Comparison of ENCODE assay signal across 8 cellular contexts in genomic region chr1:36149237-36149972, GRCh38. TPM values are rescaled to one million over a fixed set of nuclear protein-coding genes. Genes with fewer than 3 reads are reported as not detected.
DNase-seq lines count a peak whose midpoint lies in the region; ATAC-seq and TF ChIP-seq lines count a peak whose summit lies in the region.

TSS of gene TRAPPC3 (minus strand) at chr1:36149486. CDS start at chr1:36149378, 108 bp downstream.

- CTCF ChIA-PET in naive thymus-derived CD4-positive, alpha-beta T cell (lab: Charles Lee), result interaction anchor here (0.6 to 4.5 kb wide), 20 partner anchors 12 to 220 kb away, joined by 3 to 165 read pairs (median 4); partner anchors contain the start of gene THRAP3

- intact Hi-C loops in naive thymus-derived CD4-positive, alpha-beta T cell (cut with micrococcal nuclease), result loop anchor here (1.0 kb wide), 16 partner anchors 8 to 315 kb away; partner anchors contain the start of genes ADPRS (in 2 of the 2), MRPS15 (in 2 of the 2), THRAP3 (in 2 of the 2) and AGO1 (in 1 of the 2)

- H3K27me3 ChIP-seq in naive thymus-derived CD4-positive, alpha-beta T cell (ENCODE audit: control insufficient read depth in 2 of 2, insufficient read depth in 2 of 2, low read length in 2 of 2), result no peaks in the 10 kb centered on the region

- H3K4me3 ChIP-seq in naive thymus-derived CD4-positive, alpha-beta T cell (ENCODE audit: low read length), result peak within 1 kb of the TSS; percentile 95

- peaks cover 0 to 10% (median 0%) of the 10 kb centered on the region in 5 donors for H3K36me3 Mint-ChIP-seq in naive thymus-derived CD4-positive, alpha-beta T cell
- peaks cover 9 to 11% of the 10 kb centered on the region in 2 donors for H3K36me3 Mint-ChIP-seq in stimulated activated naive B cell treated with anti-CD40 and anti-IgM and Interleukin-4, amounts not matched to agents 10 μg/mL and 1 μg/mL and 100 μg/mL, for 72 hours

- peak within 1 kb of the TSS; percentile 91 for H3K27ac ChIP-seq in naive thymus-derived CD4-positive, alpha-beta T cell (ENCODE audit: low read depth, low read length)

- H3K36me3 ChIP-seq in naive thymus-derived CD4-positive, alpha-beta T cell (ENCODE audit: control insufficient read depth in 2 of 3, insufficient read depth in 3 of 3, low read length in 3 of 3), result peaks cover 0 to 5% (median 0%) of the 10 kb centered on the region in 3 experiments

- H3K4me1 ChIP-seq in naive thymus-derived CD4-positive, alpha-beta T cell (ENCODE audit: control insufficient read depth in 2 of 2, insufficient read depth in 2 of 2, low read length in 2 of 2), result peaks cover 35 to 52% of the 10 kb centered on the region in 2 donors

- H3K27me3 Mint-ChIP-seq in naive thymus-derived CD4-positive, alpha-beta T cell, result no peaks in the 10 kb centered on the region
- no peaks in the 10 kb centered on the region for H3K27me3 Mint-ChIP-seq in stimulated activated naive B cell treated with anti-CD40 and anti-IgM and Interleukin-4, amounts not matched to agents 10 μg/mL and 1 μg/mL and 100 μg/mL, for 72 hours

- H3K4me3 Mint-ChIP-seq in naive thymus-derived CD4-positive, alpha-beta T cell, result peak within 1 kb of the TSS; percentile 90 to 100 (median 98)
- peak within 1 kb of the TSS; percentile 99 to 100 for H3K4me3 Mint-ChIP-seq in stimulated activated naive B cell treated with anti-CD40 and anti-IgM and Interleukin-4, amounts not matched to agents 10 μg/mL and 1 μg/mL and 100 μg/mL, for 72 hours

- TF ChIP-seq CTCF in LNCAP (IDR thresholded peaks at IDR 0.05), result peak; percentile 96

- peaks cover 48 to 84% (median 66%) of the 10 kb centered on the region in 7 donors for H3K4me1 Mint-ChIP-seq in naive thymus-derived CD4-positive, alpha-beta T cell
- peaks cover 45 to 63% of the 10 kb centered on the region in 2 donors for H3K4me1 Mint-ChIP-seq in stimulated activated naive B cell treated with anti-CD40 and anti-IgM and Interleukin-4, amounts not matched to agents 10 μg/mL and 1 μg/mL and 100 μg/mL, for 72 hours

- no peaks in the 10 kb centered on the region for H3K9me3 Mint-ChIP-seq in naive thymus-derived CD4-positive, alpha-beta T cell
- H3K9me3 Mint-ChIP-seq in stimulated activated naive B cell treated with anti-CD40 and anti-IgM and Interleukin-4, amounts not matched to agents 10 μg/mL and 1 μg/mL and 100 μg/mL, for 72 hours, result no peaks in the 10 kb centered on the region

- POLR2A ChIA-PET in naive thymus-derived CD4-positive, alpha-beta T cell (lab: Charles Lee), result interaction anchor here (0.6 to 10.6 kb wide), 12 partner anchors 8 to 1324 kb away, joined by 3 to 272 read pairs (median 4); partner anchors contain the start of genes AGO3 and THRAP3

- H3K9me3 ChIP-seq in naive thymus-derived CD4-positive, alpha-beta T cell (ENCODE audit: control insufficient read depth in 2 of 3, low read length in 3 of 3), result no peaks in the 10 kb centered on the region

- peak; percentile 100 for DNase-seq in ELR (ENCODE audit: low read depth)
- peak; percentile 97 for DNase-seq in GOT3 (lab: John Stamatoyannopoulos, UW)
- DNase-seq in RPMI8226, result peak; percentile 100
- DNase-seq in activated T-helper 1 cell treated with anti-CD3 and anti-CD28 coated beads, Interleukin-2, amount 50 U/mL, for 16 hours (ENCODE audit: low read depth in 1 of 2, low spot score in 1 of 2), result peak; percentile 98 to 99
- DNase-seq in fibroblast of gingiva (ENCODE audit: low read depth), result peak; percentile 100
- DNase-seq in naive thymus-derived CD4-positive, alpha-beta T cell, result peak; percentile 96 to 100 (median 99)
- peak; percentile 99 for DNase-seq in stimulated activated naive B cell treated with anti-CD40 and anti-IgM and Interleukin-4, amounts not matched to agents 10 μg/mL and 1 μg/mL and 100 μg/mL, for 72 hours

- peak within 1 kb of the TSS; percentile 97 to 100 (median 98) for H3K27ac Mint-ChIP-seq in naive thymus-derived CD4-positive, alpha-beta T cell
- peak within 1 kb of the TSS; percentile 99 for H3K27ac Mint-ChIP-seq in stimulated activated naive B cell treated with anti-CD40 and anti-IgM and Interleukin-4, amounts not matched to agents 10 μg/mL and 1 μg/mL and 100 μg/mL, for 72 hours

- ATAC-seq in naive thymus-derived CD4-positive, alpha-beta T cell, result peak; percentile 96
- peak; percentile 91 to 94 for ATAC-seq in stimulated activated naive B cell treated with anti-CD40 and anti-IgM and Interleukin-4, amounts not matched to agents 10 μg/mL and 1 μg/mL and 100 μg/mL, for 72 hours (replicated peaks)

RNA-seq across cellular contexts. Expression of gene TRAPPC3, which starts in this region (rescaled TPM):
- total RNA-seq in naive thymus-derived CD4-positive, alpha-beta T cell, result 10 to 100 TPM; 32.1 to 60.5 (median 47.2) TPM
- 100 to 1,000 TPM in 1 of 2 donors, 10 to 100 TPM in 1; 98.6 to 110 TPM for polyA plus RNA-seq in naive thymus-derived CD4-positive, alpha-beta T cell

Comparison
In these comparisons a context has a peak if more than half of its experiments do, and no peak if none do; other contexts are left out.
1. Peak in every context shown above with its lines: DNase-seq, ATAC-seq, H3K4me3 ChIP-seq and H3K27ac ChIP-seq.